In genomic region chr3:183329543-183329942, GRCh38 we compare ENCODE assay signal across 25 cellular contexts.
"Had no signal": no experiment of that assay in that cellular context is flagged by ENCODE, and none has a peak within 500 bp of the region (broad histone marks: within the 10 kb centered on the region; RNA-seq: fewer than 3 reads in every experiment).

No MANE protein-coding gene starts in this region.

- H3K4me3 ChIP-seq: ascending aorta, cardiac muscle cell, SJCRH30, SK-N-MC had no signal

- H3K9me3 ChIP-seq: ascending aorta, SJCRH30 had no signal

- H3K4me1 ChIP-seq: ascending aorta, SJCRH30 had no signal

- H3K27ac Mint-ChIP-seq: activated naive CD4-positive, alpha-beta T cell treated with anti-CD3 and anti-CD28 coated beads, Interleukin-2, amount 10 ng/mL, durations not matched to agents 7 days and 5 days; activated naive CD8-positive, alpha-beta T cell; activated T-helper 1 cell treated with anti-CD3 and anti-CD28 coated beads, Interleukin-12 subunit alpha, Interleukin-12 subunit beta, Interleukin-2, Interleukin-4 antibody, amounts not matched to agents 30 ng/mL and 10 ng/mL and 1 ng/mL, durations not matched to agents 14 hours and 24 hours and 36 hours had no signal

- H3K27me3 ChIP-seq: ascending aorta, cardiac muscle cell, SJCRH30 had no signal

- H3K4me3 Mint-ChIP-seq: activated naive CD4-positive, alpha-beta T cell treated with anti-CD3 and anti-CD28 coated beads, Interleukin-2, amount 10 ng/mL, durations not matched to agents 7 days and 5 days; activated naive CD8-positive, alpha-beta T cell; activated T-cell treated with anti-CD3 and anti-CD28 coated beads, Interleukin-2, amount 50 U/mL, for 4 hours; activated T-helper 1 cell treated with anti-CD3 and anti-CD28 coated beads, Interleukin-12 subunit alpha, Interleukin-12 subunit beta, Interleukin-2, Interleukin-4 antibody, amounts not matched to agents 30 ng/mL and 10 ng/mL and 1 ng/mL, durations not matched to agents 14 hours and 24 hours and 36 hours; central memory CD8-positive, alpha-beta T cell had no signal

- H3K27me3 Mint-ChIP-seq: activated naive CD4-positive, alpha-beta T cell treated with anti-CD3 and anti-CD28 coated beads, Interleukin-2, amount 10 ng/mL, durations not matched to agents 7 days and 5 days; activated naive CD8-positive, alpha-beta T cell; central memory CD8-positive, alpha-beta T cell had no signal

- H3K36me3 Mint-ChIP-seq: activated naive CD4-positive, alpha-beta T cell treated with anti-CD3 and anti-CD28 coated beads, Interleukin-2, amount 10 ng/mL, durations not matched to agents 7 days and 5 days had no signal

- DNase-seq: activated CD4-positive, alpha-beta T cell treated with anti-CD3 and anti-CD28 coated beads for 48 hours; activated CD4-positive, CD25-positive, alpha-beta regulatory T cell treated with anti-CD3 and anti-CD28 coated beads, Interleukin-2, amount 50 U/mL, for 72 hours; activated CD8-positive, alpha-beta memory T cell treated with anti-CD3 and anti-CD28 coated beads, Interleukin-2, amount 50 U/mL, for 4 hours; activated effector memory CD4-positive, alpha-beta T cell treated with Interleukin-2 at 50 U/mL for 16 hours; activated naive CD4-positive, alpha-beta T cell treated with anti-CD3 and anti-CD28 coated beads, Interleukin-2, amount 10 ng/mL, durations not matched to agents 7 days and 5 days; activated T-cell treated with anti-CD3 and anti-CD28 coated beads for 4 hours; activated T-cell treated with anti-CD3 and anti-CD28 coated beads, Interleukin-2, amount 50 U/mL, for 4 hours; amygdala; Karpas-422; KBM-7; NCI-H1105 treated with DMSO at 0.1 percent for 48 hours; NCI-H1436; NCI-H1694; NCI-H1930; NCI-H2081 treated with DMSO at 0.1 percent for 48 hours; NCI-H524 treated with DMSO at 0.1 percent for 48 hours; SHP77; SJCRH30; T1000 had no signal

- H3K9me3 Mint-ChIP-seq: activated naive CD4-positive, alpha-beta T cell treated with anti-CD3 and anti-CD28 coated beads, Interleukin-2, amount 10 ng/mL, durations not matched to agents 7 days and 5 days; activated T-cell treated with anti-CD3 and anti-CD28 coated beads, Interleukin-2, amount 50 U/mL, for 4 hours; activated T-helper 1 cell treated with anti-CD3 and anti-CD28 coated beads, Interleukin-12 subunit alpha, Interleukin-12 subunit beta, Interleukin-2, Interleukin-4 antibody, amounts not matched to agents 30 ng/mL and 10 ng/mL and 1 ng/mL, durations not matched to agents 14 hours and 24 hours and 36 hours; central memory CD8-positive, alpha-beta T cell had no signal

- H3K27ac ChIP-seq: ascending aorta, cardiac muscle cell, SJCRH30, SK-N-MC had no signal

- H3K36me3 ChIP-seq: ascending aorta, cardiac muscle cell, SJCRH30 had no signal
